ENCODE assay signal across 8 cellular contexts in genomic region chr12:29552324-29552927, GRCh38. TPM values are rescaled to one million over a fixed set of nuclear protein-coding genes. Genes with fewer than 3 reads are reported as not detected.
DNase-seq lines count a peak whose midpoint lies in the region; ATAC-seq and TF ChIP-seq lines count a peak whose summit lies in the region.

No MANE protein-coding gene starts in this region.

- no peak overlapping the region; the same call in 1 of the 2 replicates for H3K27ac ChIP-seq in VCaP

- intact Hi-C loops in left colon (cut with DNase I, micrococcal nuclease) = no loop called here

- TF ChIP-seq CTCF in GM13976 (IDR thresholded peaks at IDR 0.05; ENCODE audit: borderline replicate concordance, control extremely low read depth, extremely low read depth, insufficient read depth, missing control alignments) (peak; percentile 77), VCaP (conservative IDR thresholded peaks at IDR 0.05) (peak; percentile 96)

- ATAC-seq in HG02610 (IDR thresholded peaks at IDR 0.05; ENCODE audit: unreplicated experiment) (peak; percentile 91), left colon (peak; percentile 82)

- in situ Hi-C loops in GM13976 (cut with MboI; ENCODE audit: low sequenced_read_pairs, unreplicated experiment) = no loop called here

- DNase-seq in GM13976 (ENCODE audit: low spot score) = peak; percentile 45
- DNase-seq in NCI-H2029 (lab: John Stamatoyannopoulos, UW) = peak; percentile 31
- DNase-seq in central memory CD4-positive, alpha-beta T cell = peak; percentile 39
- peak; percentile 36 to 56 for DNase-seq in left colon
- DNase-seq in stimulated activated CD4-positive, alpha-beta T cell treated with anti-CD3 and anti-CD28 coated beads, TNF-alpha, amount 100 ng/mL, for 24 hours (ENCODE audit: low read depth in 3 of 3) = peak; percentile 17 to 60 (median 36)
- DNase-seq in epidermal melanocyte (ENCODE audit: insufficient read length, low spot score) = no peak

RNA-seq across cellular contexts. Expression of gene OVCH1, which starts 54.9 kb away (rescaled TPM):
- under 1 TPM in 1 of 2 donors, not detected in 1; 0.08 TPM for total RNA-seq in left colon
